ENCODE assay signal across 11 cellular contexts in genomic region chr4:153555730-153556440, GRCh38.
A peak's percentile ranks its signal among the peaks of the same experiment; 100 is the strongest.
DNase-seq lines count a peak whose midpoint lies in the region; ATAC-seq and TF ChIP-seq lines count a peak whose summit lies in the region.
"Had no signal": no experiment of that assay in that cellular context is flagged by ENCODE, and none has a peak within 500 bp of the region (broad histone marks: within the 10 kb centered on the region; RNA-seq: fewer than 3 reads in every experiment).

No MANE protein-coding gene starts in this region.

- H3K36me3 Mint-ChIP-seq in naive thymus-derived CD8-positive, alpha-beta T cell, result peaks cover 12 to 79% (median 20%) of the 10 kb centered on the region in 3 donors

- H3F3A ChIP-seq in PC-3 (ENCODE audit: low read length, unreplicated experiment), result no peaks in the 10 kb centered on the region

- H3K79me2 ChIP-seq in PC-3 (ENCODE audit: low read length), result no peaks in the 10 kb centered on the region

- peaks cover 0 to 8% (median 3%) of the 10 kb centered on the region in 9 donors for H3K9me3 Mint-ChIP-seq in naive thymus-derived CD8-positive, alpha-beta T cell
- H3K9me3 Mint-ChIP-seq: dendritic cell treated with granulocyte-macrophage colony-stimulating factor and Interleukin-4, amounts not matched to agents 40 ng/mL and 50 ng/mL, for 4 days had no signal

- no peak overlapping the region for H3K27ac ChIP-seq in AG04450 (ENCODE audit: low read depth, low read length)
- H3K27ac ChIP-seq in PC-3 (ENCODE audit: low read length), result peak overlapping the region; percentile 53

- TF ChIP-seq CTCF in AG04450 (IDR thresholded peaks at IDR 0.05; ENCODE audit: low read depth, low read length), result no peak
- TF ChIP-seq CTCF in PC-3 (conservative IDR thresholded peaks at IDR 0.05; ENCODE audit: low read depth, low read length), result no peak
- TF ChIP-seq CTCF in fibroblast of pulmonary artery (IDR thresholded peaks at IDR 0.05; ENCODE audit: low read length, missing control alignments), result no peak

- no peaks in the 10 kb centered on the region for H3K9me2 ChIP-seq in PC-3 (replicated peaks; ENCODE audit: low read length)

- no peaks in the 10 kb centered on the region for H3K27me3 ChIP-seq in AG04450 (ENCODE audit: control insufficient read depth, insufficient read depth, low read length)
- H3K27me3 ChIP-seq in PC-3 (ENCODE audit: low read length), result no peaks in the 10 kb centered on the region

- no TSS peak for BruUV-seq in PC-3 (replicated peaks; lab: Mats Ljungman, UMichigan)

- H3K9me3 ChIP-seq in AG04450 (ENCODE audit: control insufficient read depth, insufficient read depth, low read length) (no peaks in the 10 kb centered on the region), PC-3 (ENCODE audit: low read length) (no peaks in the 10 kb centered on the region)

- H3K27me3 Mint-ChIP-seq in naive thymus-derived CD8-positive, alpha-beta T cell, result no peaks in the 10 kb centered on the region
- H3K27me3 Mint-ChIP-seq: activated CD4-positive, alpha-beta T cell treated with anti-CD3 and anti-CD28 coated beads, Interleukin-2, amount 10 ng/mL, durations not matched to agents 24 days and 14 days; dendritic cell treated with granulocyte-macrophage colony-stimulating factor and Interleukin-4, amounts not matched to agents 40 ng/mL and 50 ng/mL, for 4 days had no signal

- POLR2A ChIA-PET in AG04450 (lab: Yijun Ruan, JAX) (interaction anchor here (0.9 to 1.2 kb wide), 2 partner anchors 14 kb away, joined by 3 read pairs; no protein-coding TSS in a partner anchor), PC-3 (lab: Charles Lee; ENCODE audit: unreplicated experiment) (no interaction called here)
- POLR2A ChIA-PET in naive thymus-derived CD8-positive, alpha-beta T cell (lab: Charles Lee), result interaction anchor here (0.6 to 1.1 kb wide), 3 partner anchors 32 to 117 kb away, joined by 3 read pairs; partner anchors contain the start of gene TMEM131L

- H3K27ac Mint-ChIP-seq in naive thymus-derived CD8-positive, alpha-beta T cell, result peak overlapping the region in 6 of 10 donors; percentile 12 to 86 (median 48)
- H3K27ac Mint-ChIP-seq: activated CD4-positive, alpha-beta T cell treated with anti-CD3 and anti-CD28 coated beads, Interleukin-2, amount 10 ng/mL, durations not matched to agents 24 days and 14 days; dendritic cell treated with granulocyte-macrophage colony-stimulating factor and Interleukin-4, amounts not matched to agents 40 ng/mL and 50 ng/mL, for 4 days had no signal

- H3K36me3 ChIP-seq in PC-3 (ENCODE audit: low read depth, low read length), result no peaks in the 10 kb centered on the region

- H3K4me3 Mint-ChIP-seq in naive thymus-derived CD8-positive, alpha-beta T cell, result no peak overlapping the region
- H3K4me3 Mint-ChIP-seq: activated CD4-positive, alpha-beta T cell treated with anti-CD3 and anti-CD28 coated beads, Interleukin-2, amount 10 ng/mL, durations not matched to agents 24 days and 14 days; dendritic cell treated with granulocyte-macrophage colony-stimulating factor and Interleukin-4, amounts not matched to agents 40 ng/mL and 50 ng/mL, for 4 days had no signal

- H4K20me1 ChIP-seq in PC-3 (ENCODE audit: low read length), result no peaks in the 10 kb centered on the region

- H3K4me1 ChIP-seq in PC-3 (ENCODE audit: insufficient read depth, low read length), result peaks cover 24% of the 10 kb centered on the region

- peak; percentile 83 for ATAC-seq in PC-3
- ATAC-seq in naive thymus-derived CD8-positive, alpha-beta T cell, result no peak
- no peak for ATAC-seq in HG03432 (IDR thresholded peaks at IDR 0.05; ENCODE audit: unreplicated experiment)

- peak overlapping the region; percentile 61 for H3K4me2 ChIP-seq in PC-3 (ENCODE audit: low read length)

- H3K4me1 Mint-ChIP-seq in naive thymus-derived CD8-positive, alpha-beta T cell, result peaks cover 24 to 47% (median 39%) of the 10 kb centered on the region in 4 donors

- H3K4me3 ChIP-seq in AG04450 (ENCODE audit: low read depth, low read length), result peak overlapping the region; percentile 26; the same call in 1 of the 2 replicates
- no peak overlapping the region for H3K4me3 ChIP-seq in PC-3 (ENCODE audit: low read length)
- H3K4me3 ChIP-seq in fibroblast of pulmonary artery (replicated peaks; ENCODE audit: low read depth, low read length), result no peak overlapping the region

- DNase-seq in AG04450 (ENCODE audit: low read depth, low spot score), result peak; percentile 72
- DNase-seq in PC-3, result peak; percentile 34
- DNase-seq in fibroblast of pulmonary artery (ENCODE audit: low read depth), result peak; percentile 87
- no peak for DNase-seq in naive thymus-derived CD8-positive, alpha-beta T cell
- DNase-seq in NCI-H1105 (lab: John Stamatoyannopoulos, UW), result no peak
- no peak for DNase-seq in activated CD4-positive, alpha-beta T cell treated with anti-CD3 and anti-CD28 coated beads for 4 hours
- no peak for DNase-seq in germinal center (ENCODE audit: low spot score)
- DNase-seq: activated CD4-positive, alpha-beta T cell treated with anti-CD3 and anti-CD28 coated beads, Interleukin-2, amount 10 ng/mL, durations not matched to agents 24 days and 14 days; COR-L47 had no signal

- H2AFZ ChIP-seq in PC-3 (ENCODE audit: low read length), result no peak overlapping the region

- CTCF ChIA-PET in AG04450 (lab: Charles Lee), result interaction anchor here (0.6 to 0.9 kb wide), 4 partner anchors 12 to 428 kb away, joined by 3 to 5 read pairs (median 4); partner anchors contain the start of gene MND1
- CTCF ChIA-PET in PC-3 (lab: Charles Lee), result no interaction called here

- H3K9ac ChIP-seq in PC-3 (ENCODE audit: low read length), result no peak overlapping the region

- intact Hi-C loops in PC-3 (cut with micrococcal nuclease), result loop anchor here (5.0 kb wide), 1 partner anchor 89 kb away; the partner anchor contains the start of gene TMEM131L

Comparison
In these comparisons a context has a peak if more than half of its experiments do, and no peak if none do; other contexts are left out.
1. DNase-seq: peak in AG04450 (single experiment), PC-3 (single experiment) and fibroblast of pulmonary artery (single experiment); none in naive thymus-derived CD8-positive, alpha-beta T cell (0 of 10), NCI-H1105 (single experiment), activated CD4-positive, alpha-beta T cell treated with anti-CD3 and anti-CD28 coated beads for 4 hours (0 of 2) and germinal center (single experiment).